ENCODE assay signal across 8 cellular contexts in the genomic region with DNA sequence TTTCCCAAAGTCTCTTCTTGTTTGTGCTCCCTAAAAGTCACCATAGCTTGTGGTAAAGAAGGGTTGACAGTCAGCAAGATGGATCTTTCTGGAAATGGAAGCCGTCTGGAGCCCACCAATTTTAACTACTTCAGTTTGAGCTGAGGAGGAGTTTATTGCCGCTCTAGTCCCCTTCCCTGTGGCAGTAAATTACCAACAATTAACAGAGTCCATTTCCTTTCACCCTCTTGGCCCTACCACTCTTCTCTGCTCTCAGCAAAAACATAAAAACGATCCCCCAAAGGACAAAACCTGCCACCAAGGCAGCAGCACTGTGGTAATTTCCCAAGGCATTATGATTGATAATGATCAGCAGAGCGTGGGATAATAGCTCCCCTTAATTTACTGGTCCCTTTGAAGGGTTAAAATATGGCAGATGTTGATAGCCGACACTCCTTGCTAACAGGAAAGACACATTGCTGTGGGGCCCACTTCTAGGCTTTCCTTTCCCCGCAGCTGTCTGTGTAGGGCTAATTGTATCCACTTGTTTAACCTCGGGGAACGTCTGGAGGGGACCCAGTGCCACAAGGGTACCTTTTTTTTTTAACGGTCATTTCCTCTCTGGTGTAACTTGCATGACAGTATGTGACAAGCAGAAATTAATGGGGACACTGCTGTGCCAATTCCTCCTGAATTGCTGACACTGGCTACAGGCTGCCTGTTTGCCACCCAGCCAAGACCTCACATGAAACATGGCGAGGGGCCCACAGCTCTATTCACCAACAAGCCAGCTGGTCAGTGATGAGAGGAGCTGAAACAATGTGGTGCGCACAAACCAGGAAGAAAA.
A peak's percentile ranks its signal among the peaks of the same experiment; 100 is the strongest.
DNase-seq lines count a peak whose midpoint lies in the region; ATAC-seq and TF ChIP-seq lines count a peak whose summit lies in the region.

No MANE protein-coding gene starts in this region.

- POLR2A ChIA-PET in AG04450 (lab: Yijun Ruan, JAX): no interaction called here

- H3K27ac ChIP-seq in AG04450 (ENCODE audit: low read depth, low read length) (peak overlapping the region; percentile 47), SJCRH30 (peak overlapping the region; percentile 66)

- no peak for TF ChIP-seq CTCF in AG04450 (IDR thresholded peaks at IDR 0.05; ENCODE audit: low read depth, low read length)

- peaks cover 44% of the 10 kb centered on the region for H3K36me3 ChIP-seq in SJCRH30

- no peaks in the 10 kb centered on the region for H3K27me3 ChIP-seq in AG04450 (ENCODE audit: control insufficient read depth, insufficient read depth, low read length)
- no peaks in the 10 kb centered on the region for H3K27me3 ChIP-seq in SJCRH30

- H3K4me1 ChIP-seq in SJCRH30: peaks cover 67% of the 10 kb centered on the region

- H3K9me3 ChIP-seq in AG04450 (ENCODE audit: control insufficient read depth, insufficient read depth, low read length) (no peaks in the 10 kb centered on the region), SJCRH30 (replicated peaks) (no peaks in the 10 kb centered on the region)

- peak; percentile 38 for ATAC-seq in GM21786 (IDR thresholded peaks at IDR 0.05; ENCODE audit: unreplicated experiment)
- ATAC-seq in GM21360 (IDR thresholded peaks at IDR 0.05; ENCODE audit: unreplicated experiment): no peak

- H3K4me3 ChIP-seq in AG04450 (ENCODE audit: low read depth, low read length) (no peak overlapping the region), SJCRH30 (no peak overlapping the region)

- CTCF ChIA-PET in AG04450 (lab: Charles Lee): no interaction called here

- DNase-seq in AG04450 (ENCODE audit: low read depth, low spot score) (no peak), SJCRH30 (peak; percentile 73 to 89), hippocampal formation (lab: John Stamatoyannopoulos, UW) (peak; percentile 55 to 71), HCEC 1CT (no peak), NCI-H226 (no peak)
- DNase-seq in activated CD4-positive, CD25-positive, alpha-beta regulatory T cell treated with anti-CD3 and anti-CD28 coated beads, Interleukin-2, amount 50 U/mL, for 72 hours: no peak

Comparison
In these comparisons a context has a peak if more than half of its experiments do, and no peak if none do; other contexts are left out.
1. DNase-seq: peak in SJCRH30 (2 of 2) and hippocampal formation (2 of 2); none in AG04450 (single experiment), activated CD4-positive, CD25-positive, alpha-beta regulatory T cell treated with anti-CD3 and anti-CD28 coated beads, Interleukin-2, amount 50 U/mL, for 72 hours (single experiment), HCEC 1CT (single experiment) and NCI-H226 (single experiment).